Comparison of ENCODE assay signal across 33 cellular contexts in the genomic region with DNA sequence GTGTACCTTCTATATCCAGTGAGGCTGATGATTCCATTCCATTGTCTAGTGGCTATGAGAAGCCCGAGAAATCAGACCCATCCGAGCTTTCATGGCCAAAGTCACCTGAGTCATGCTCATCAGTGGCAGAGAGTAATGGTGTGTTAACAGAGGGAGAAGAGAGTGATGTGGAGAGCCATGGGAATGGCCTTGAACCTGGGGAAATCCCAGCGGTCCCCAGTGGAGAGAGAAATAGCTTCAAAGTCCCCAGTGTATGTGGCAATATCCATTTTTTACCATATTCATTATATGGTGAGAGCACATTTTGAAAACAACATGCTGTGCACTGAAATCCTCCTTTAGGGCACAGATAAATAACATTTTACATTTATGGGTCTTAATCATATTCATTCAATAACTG.
"Had no signal": no experiment of that assay in that cellular context is flagged by ENCODE, and none has a peak within 500 bp of the region (broad histone marks: within the 10 kb centered on the region; RNA-seq: fewer than 3 reads in every experiment).

No MANE protein-coding gene starts in this region.

- H3K27me3 ChIP-seq: ascending aorta, body of pancreas, brain microvascular endothelial cell, breast epithelium, cardiac muscle cell had no signal

- H3K4me1 ChIP-seq: ascending aorta, body of pancreas, breast epithelium had no signal

- H3K9me3 ChIP-seq: ascending aorta, body of pancreas, breast epithelium had no signal

- DNase-seq: activated effector memory CD4-positive, alpha-beta T cell treated with anti-CD3 and anti-CD28 coated beads, Interleukin-2, amount 50 U/mL, for 16 hours; activated effector memory CD4-positive, alpha-beta T cell treated with Interleukin-2 at 50 U/mL for 16 hours; activated gamma-delta T cell; activated gamma-delta T cell treated with Interleukin-2 at 50 U/mL for 16 hours; activated naive CD4-positive, alpha-beta T cell; activated naive CD4-positive, alpha-beta T cell treated with anti-CD3 and anti-CD28 coated beads for 36 hours; activated naive CD4-positive, alpha-beta T cell treated with anti-CD3 and anti-CD28 coated beads, Interleukin-2, amount 10 ng/mL, durations not matched to agents 7 days and 5 days; activated naive CD4-positive, alpha-beta T cell treated with anti-CD3 and anti-CD28 coated beads, Interleukin-2, amount 50 U/mL, for 16 hours; activated naive CD4-positive, alpha-beta T cell treated with Interleukin-2 at 50 U/mL for 16 hours; activated naive CD8-positive, alpha-beta T cell treated with anti-CD3 and anti-CD28 coated beads for 36 hours; activated naive CD8-positive, alpha-beta T cell treated with anti-CD3 and anti-CD28 coated beads, Interleukin-2, amount 10 ng/mL, durations not matched to agents 7 days and 5 days; activated naive CD8-positive, alpha-beta T cell treated with anti-CD3 and anti-CD28 coated beads, Interleukin-2, amount 50 U/mL, for 24 hours; activated T-cell treated with anti-CD3 and anti-CD28 coated beads, Interleukin-2, amount 50 U/mL, for 1 hour; activated T-cell treated with anti-CD3 and anti-CD28 coated beads, Interleukin-2, amount 50 U/mL, for 24 hours; activated T-cell treated with anti-CD3 and anti-CD28 coated beads, Interleukin-2, amount 50 U/mL, for 4 hours; activated T-cell treated with anti-CD3 and anti-CD28 coated beads, Interleukin-2, amount 50 U/mL, for 48 hours; activated T-cell treated with anti-CD3 and anti-CD28 coated beads, Interleukin-2, amount 50 U/mL, for 72 hours; amniotic stem cell; amygdala; anterior cingulate cortex; aorta; body of pancreas; brain microvascular endothelial cell; caudate nucleus; central memory CD4-positive, alpha-beta T cell; cerebellar nuclear complex had no signal

- FAIRE-seq: astrocyte, bronchial epithelial cell had no signal

- ATAC-seq: activated naive CD4-positive, alpha-beta T cell treated with anti-CD3 and anti-CD28 coated beads, Interleukin-2, amount 50 U/mL, for 72 hours; activated naive CD8-positive, alpha-beta T cell treated with anti-CD3 and anti-CD28 coated beads, Interleukin-2, amount 50 U/mL, for 24 hours; activated T-cell treated with anti-CD3 and anti-CD28 coated beads, Interleukin-2, amount 50 U/mL, for 4 hours; activated T-cell treated with anti-CD3 and anti-CD28 coated beads, Interleukin-2, amount 50 U/mL, for 72 hours; activated T-helper 17 cell treated with anti-CD3 and anti-CD28 coated beads, Interleukin-2, amount 50 U/mL, for 72 hours; body of pancreas had no signal

- H3K4me3 ChIP-seq: ascending aorta, body of pancreas, breast epithelium, cardiac muscle cell had no signal

- H3K36me3 ChIP-seq: breast epithelium had no signal

- H3K27ac ChIP-seq: ascending aorta, body of pancreas, brain microvascular endothelial cell, breast epithelium, cardiac muscle cell had no signal
